ENCODE assay signal across 1 cellular context in genomic region chr7:30074422-30075030, GRCh38.
TF ChIP-seq lines count a peak whose summit lies in the region.

No MANE protein-coding gene starts in this region.

TF ChIP-seq in GM23338, 12 proteins besides CTCF, POLR2A, EP300 and RAD21 (continued from another document):
- TF ChIP-seq ETS1 (IDR thresholded peaks at IDR 0.05) (no peak), EZH2 (IDR thresholded peaks at IDR 0.05; ENCODE audit: low read depth, unreplicated experiment) (no peak), NANOG (IDR thresholded peaks at IDR 0.05; ENCODE audit: borderline replicate concordance) (no peak), ZNF462 (CRISPR knock-in tag; IDR thresholded peaks at IDR 0.05) (no peak)
